Comparison of ENCODE assay signal across 1 cellular context in the genomic region with DNA sequence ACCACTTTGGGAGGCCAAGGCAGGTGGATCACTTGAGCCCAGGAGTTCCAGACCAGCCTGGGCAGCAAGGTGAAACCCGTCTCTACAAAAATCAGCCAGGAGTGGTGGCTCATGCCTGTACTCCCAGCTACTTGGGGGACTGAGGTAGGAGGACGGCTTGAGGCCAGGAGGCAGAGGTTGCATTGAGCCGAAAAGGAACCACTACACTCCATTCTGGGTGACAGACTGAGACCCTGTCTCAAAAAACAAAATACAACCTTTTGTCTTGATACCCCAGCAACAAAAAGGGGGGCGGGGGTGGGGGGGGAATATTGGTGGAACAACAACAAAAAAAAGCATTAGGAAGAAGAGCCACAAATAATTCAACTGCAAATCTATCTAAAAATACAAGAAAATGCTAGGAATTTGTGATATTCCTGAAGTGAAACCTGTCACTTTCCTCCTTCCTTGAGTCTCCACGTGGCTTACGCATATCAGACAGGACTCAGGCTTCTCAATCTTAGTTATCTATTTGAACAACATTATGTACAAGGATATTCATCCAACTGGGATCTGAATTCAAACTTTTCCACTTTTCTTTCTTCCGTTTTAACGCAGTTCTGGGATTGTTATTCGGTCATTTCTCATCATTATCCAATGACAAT.
A peak's percentile ranks its signal among the peaks of the same experiment; 100 is the strongest.
TF ChIP-seq lines count a peak whose summit lies in the region.

No MANE protein-coding gene starts in this region.

TF ChIP-seq in H1, 55 proteins besides CTCF, POLR2A, EP300 and RAD21:
- TF ChIP-seq SIN3A (conservative IDR thresholded peaks at IDR 0.05 in 1 of 2, IDR thresholded peaks at IDR 0.05 in 1 of 2; ENCODE audit: low read depth in 1 of 2, low read length in 2 of 2) (peak in 1 of 2 experiments; percentile 68; a peak in 2 of 4 replicates), NANOG (IDR thresholded peaks at IDR 0.05; ENCODE audit: insufficient read depth, low read depth, low read length, poor library complexity, severe bottlenecking) (no peak), RFX5 (IDR thresholded peaks at IDR 0.05; ENCODE audit: borderline replicate concordance, low read depth, low read length) (no peak), GABPA (IDR thresholded peaks at IDR 0.05; ENCODE audit: borderline replicate concordance, insufficient read depth, low read length) (no peak), ZNF274 (IDR thresholded peaks at IDR 0.05; ENCODE audit: borderline replicate concordance, extremely low read depth, low read length) (no peak), YY1 (IDR thresholded peaks at IDR 0.05; ENCODE audit: low read depth, low read length) (no peak)
- TF ChIP-seq, protein P1, sequence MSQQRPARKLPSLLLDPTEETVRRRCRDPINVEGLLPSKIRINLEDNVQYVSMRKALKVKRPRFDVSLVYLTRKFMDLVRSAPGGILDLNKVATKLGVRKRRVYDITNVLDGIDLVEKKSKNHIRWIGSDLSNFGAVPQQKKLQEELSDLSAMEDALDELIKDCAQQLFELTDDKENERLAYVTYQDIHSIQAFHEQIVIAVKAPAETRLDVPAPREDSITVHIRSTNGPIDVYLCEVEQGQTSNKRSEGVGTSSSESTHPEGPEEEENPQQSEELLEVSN (IDR thresholded peaks at IDR 0.05), result no peak
